Comparison of ENCODE assay signal across 8 cellular contexts in genomic region chr4:153084939-153085630, GRCh38.
A peak's percentile ranks its signal among the peaks of the same experiment; 100 is the strongest.
DNase-seq lines count a peak whose midpoint lies in the region; ATAC-seq and TF ChIP-seq lines count a peak whose summit lies in the region.

No MANE protein-coding gene starts in this region.

- H3K27me3 ChIP-seq in IMR-90 (ENCODE audit: control insufficient read depth, insufficient read depth, low read length) (peaks cover 14% of the 10 kb centered on the region), upper lobe of right lung (no peaks in the 10 kb centered on the region)

- H3K9me1 ChIP-seq in IMR-90 (ENCODE audit: insufficient read depth, low read length) = no peaks in the 10 kb centered on the region

- ATAC-seq in GM19463 (IDR thresholded peaks at IDR 0.05; ENCODE audit: unreplicated experiment) = peak; percentile 49
- ATAC-seq in IMR-90 (ENCODE audit: low read depth) = peak; percentile 90
- peak; percentile 90 for ATAC-seq in upper lobe of right lung

- H2BK5ac ChIP-seq in IMR-90 (ENCODE audit: low read depth, low read length, poor library complexity, severe bottlenecking) = no peak overlapping the region

- peak overlapping the region; percentile 48 for H3K4me2 ChIP-seq in IMR-90 (ENCODE audit: low read depth, low read length)

- peak; percentile 58 for TF ChIP-seq RAD21 in IMR-90 (IDR thresholded peaks at IDR 0.05; ENCODE audit: low read length)

- POLR2A ChIA-PET in IMR-90 (lab: Charles Lee; ENCODE audit: unreplicated experiment) = no interaction called here

- DNase-seq in Caki2 (ENCODE audit: low read depth) = peak; percentile 64
- peak; percentile 60 for DNase-seq in IMR-90
- peak; percentile 59 for DNase-seq in SKM-1 treated with dmso at 0.1 percent for 144 hours (lab: John Stamatoyannopoulos, UW; ENCODE audit: unreplicated experiment)
- DNase-seq in head of caudate nucleus = peak; percentile 56 to 96 (median 88)
- DNase-seq in posterior vena cava (ENCODE audit: low spot score) = peak; percentile 93
- peak; percentile 86 for DNase-seq in upper lobe of right lung

- no peak overlapping the region for H3K4me3 Mint-ChIP-seq in activated naive CD4-positive, alpha-beta T cell treated with anti-CD3 and anti-CD28 coated beads, Interleukin-2, amount 50 U/mL, for 24 hours

- H3K9ac ChIP-seq in IMR-90 (ENCODE audit: low read depth, low read length) = no peak overlapping the region

- no peak overlapping the region for H3K18ac ChIP-seq in IMR-90 (ENCODE audit: low read depth, low read length)

- H3K4ac ChIP-seq in IMR-90 (ENCODE audit: low read depth, low read length) = no peak overlapping the region

- no peak overlapping the region for H3K56ac ChIP-seq in IMR-90 (ENCODE audit: extremely low read depth, insufficient read depth, low read length)

- no peak overlapping the region for H2BK120ac ChIP-seq in IMR-90 (ENCODE audit: low read depth, low read length)

- H4K5ac ChIP-seq in IMR-90 (ENCODE audit: low read depth, low read length) = no peak overlapping the region

- H3K79me1 ChIP-seq in IMR-90 (ENCODE audit: low read depth in 1 of 2, low read length in 2 of 2) = no peaks in the 10 kb centered on the region

- dilution Hi-C loops in IMR-90 (cut with HindIII; ENCODE audit: low sequenced_read_pairs, unreplicated experiment) = no loop called here

- TF ChIP-seq CTCF in IMR-90 (conservative IDR thresholded peaks at IDR 0.05; ENCODE audit: low read depth, low read length) = peak; percentile 75
- no peak for TF ChIP-seq CTCF in upper lobe of right lung (IDR thresholded peaks at IDR 0.05)

- WGBS in IMR-90 (ENCODE audit: extremely low coverage in 2 of 2, insufficient read length in 1 of 2), 2 experiments = no CpG with 5 or more reads among the region's 12 CpGs

- no peak overlapping the region for H2BK15ac ChIP-seq in IMR-90 (ENCODE audit: low read depth, low read length)

- CTCF ChIA-PET in IMR-90 (lab: Yijun Ruan, JAX) = interaction anchor here (0.7 to 2.1 kb wide), 5 partner anchors 10 to 236 kb away, joined by 3 to 16 read pairs (median 4); no protein-coding TSS in a partner anchor

- in situ Hi-C loops in Caki2 (cut with HindIII; ENCODE audit: low pct_unique_long_range_greater_than_20kb, low sequenced_read_pairs) (no loop called here), IMR-90 (cut with MboI; ENCODE audit: low sequenced_read_pairs) (loop anchor here (5.0 kb wide), 2 partner anchors 42 to 238 kb away; no protein-coding TSS in a partner anchor)

- H3K27me3 Mint-ChIP-seq in activated naive CD4-positive, alpha-beta T cell treated with anti-CD3 and anti-CD28 coated beads, Interleukin-2, amount 50 U/mL, for 24 hours = no peaks in the 10 kb centered on the region

- H3K36me3 ChIP-seq in IMR-90 (ENCODE audit: control insufficient read depth, insufficient read depth, low read length) = no peaks in the 10 kb centered on the region
- H3K36me3 ChIP-seq in upper lobe of right lung = no peaks in the 10 kb centered on the region

- H3K27ac Mint-ChIP-seq in activated naive CD4-positive, alpha-beta T cell treated with anti-CD3 and anti-CD28 coated beads, Interleukin-2, amount 50 U/mL, for 24 hours = peak overlapping the region; percentile 38

- TF ChIP-seq POLR2A in IMR-90 (IDR thresholded peaks at IDR 0.05; ENCODE audit: low read depth, low read length) = no peak

- no peak overlapping the region for H3K27ac ChIP-seq in IMR-90 (ENCODE audit: insufficient read depth, low read length)
- H3K27ac ChIP-seq in upper lobe of right lung = no peak overlapping the region

- no peak overlapping the region for H4K91ac ChIP-seq in IMR-90 (ENCODE audit: insufficient read depth, low read depth, low read length)

- no peak overlapping the region for H4K8ac ChIP-seq in IMR-90 (ENCODE audit: low read depth in 2 of 2, low read length in 2 of 2)

- no peaks in the 10 kb centered on the region for H3K36me3 Mint-ChIP-seq in activated naive CD4-positive, alpha-beta T cell treated with anti-CD3 and anti-CD28 coated beads, Interleukin-2, amount 50 U/mL, for 24 hours

- H3K4me3 ChIP-seq in IMR-90 (ENCODE audit: insufficient read depth, low read depth, low read length) (no peak overlapping the region), upper lobe of right lung (no peak overlapping the region)

- H3K4me1 ChIP-seq in IMR-90 (ENCODE audit: control insufficient read depth, insufficient read depth, low read length) = 0 out of 2 replicates have a peak, but pooled peaks cover 1% of the 10 kb centered on the region
- H3K4me1 ChIP-seq in upper lobe of right lung = peaks cover 5% of the 10 kb centered on the region

- intact Hi-C loops in IMR-90 (cut with micrococcal nuclease) (loop anchor here (1.0 to 10.0 kb wide), 4 partner anchors 232 to 680 kb away; no protein-coding TSS in a partner anchor), head of caudate nucleus (cut with DNase I) (no loop called here), posterior vena cava (cut with DNase I) (loop anchor here (5.0 to 10.0 kb wide), 2 partner anchors 42 to 240 kb away; no protein-coding TSS in a partner anchor), upper lobe of right lung (cut with DNase I) (loop anchor here (10.0 kb wide), 1 partner anchor 240 kb away; no protein-coding TSS in a partner anchor)

- H4K20me1 ChIP-seq in IMR-90 (ENCODE audit: insufficient read depth, low read length) = no peaks in the 10 kb centered on the region

- no peak overlapping the region for H2BK20ac ChIP-seq in IMR-90 (ENCODE audit: low read depth, low read length)

- no peak overlapping the region for H2AK5ac ChIP-seq in IMR-90 (ENCODE audit: low read depth, low read length)

- H3K9me3 Mint-ChIP-seq in activated naive CD4-positive, alpha-beta T cell treated with anti-CD3 and anti-CD28 coated beads, Interleukin-2, amount 50 U/mL, for 24 hours = no peaks in the 10 kb centered on the region

- H2AK9ac ChIP-seq in IMR-90 (replicated peaks; ENCODE audit: low read depth, low read length, poor library complexity) = no peak overlapping the region

- H3K23ac ChIP-seq in IMR-90 (ENCODE audit: low read depth, low read length) = no peak overlapping the region

- peak overlapping the region; percentile 69 for H2AFZ ChIP-seq in IMR-90 (replicated peaks; ENCODE audit: low read length, poor library complexity)

- no peak overlapping the region for H3K14ac ChIP-seq in IMR-90 (replicated peaks; ENCODE audit: low read depth, low read length)

- no peaks in the 10 kb centered on the region for H3K9me3 ChIP-seq in IMR-90 (ENCODE audit: control insufficient read depth, insufficient read depth, low read length)
- H3K9me3 ChIP-seq in upper lobe of right lung = no peaks in the 10 kb centered on the region

- no TSS peak for BruUV-seq in IMR-90 (replicated peaks; lab: Mats Ljungman, UMichigan)

- peaks cover 55% of the 10 kb centered on the region for H3K4me1 Mint-ChIP-seq in activated naive CD4-positive, alpha-beta T cell treated with anti-CD3 and anti-CD28 coated beads, Interleukin-2, amount 50 U/mL, for 24 hours

TF ChIP-seq in IMR-90, 13 proteins besides CTCF, POLR2A, EP300 and RAD21:
- TF ChIP-seq RCOR1 (IDR thresholded peaks at IDR 0.05; ENCODE audit: insufficient replicate concordance, low read length) = no peak
- no peak for TF ChIP-seq BHLHE40 (IDR thresholded peaks at IDR 0.05; ENCODE audit: low read depth, low read length)
- TF ChIP-seq FOS (IDR thresholded peaks at IDR 0.05; ENCODE audit: low read depth, low read length) = no peak
- TF ChIP-seq MXI1 (IDR thresholded peaks at IDR 0.05; ENCODE audit: borderline replicate concordance, low read depth, low read length) = no peak
- TF ChIP-seq SMC3 (IDR thresholded peaks at IDR 0.05; ENCODE audit: low read depth, low read length) = peak; percentile 73
- TF ChIP-seq CHD1 (IDR thresholded peaks at IDR 0.05; ENCODE audit: low read depth, low read length) = no peak
TF ChIP-seq in IMR-90: peak in this region for 1.
